Comparison of ENCODE assay signal across 16 cellular contexts in the genomic region with DNA sequence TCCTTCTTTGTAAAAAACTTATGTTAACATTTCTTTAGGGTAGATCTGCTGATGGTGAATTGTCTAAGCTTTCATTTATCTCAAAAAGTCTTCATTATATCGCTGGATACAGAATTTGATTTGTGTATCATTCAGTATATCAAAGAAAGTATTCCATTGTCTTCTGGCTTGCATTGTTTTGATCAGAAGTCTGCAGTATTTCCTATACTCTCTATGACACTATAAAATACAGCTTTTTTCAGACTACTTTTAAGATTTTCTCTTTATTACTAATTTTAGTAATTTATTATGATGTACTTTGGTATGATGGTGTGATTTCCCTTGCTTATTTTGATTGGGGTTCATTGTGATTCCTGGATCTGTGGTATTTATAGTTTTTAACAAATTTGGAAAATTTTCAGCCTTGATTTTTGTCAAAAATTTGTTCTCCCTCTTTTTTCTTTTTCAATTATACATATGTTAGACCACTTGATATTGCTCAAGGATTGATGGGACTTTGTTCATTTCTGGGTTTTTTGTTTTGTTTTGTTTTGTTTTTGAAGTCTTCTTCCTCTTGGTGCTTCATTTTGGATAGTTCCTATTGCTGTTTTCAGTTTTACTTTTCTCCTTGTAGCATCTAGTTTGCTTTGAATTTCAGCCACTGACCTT.
DNase-seq lines count a peak whose midpoint lies in the region; ATAC-seq, FAIRE-seq and TF ChIP-seq lines count a peak whose summit lies in the region.
"Had no signal": no experiment of that assay in that cellular context is flagged by ENCODE, and none has a peak within 500 bp of the region (broad histone marks: within the 10 kb centered on the region; RNA-seq: fewer than 3 reads in every experiment).

No MANE protein-coding gene starts in this region.

- TF ChIP-seq EP300 in A549 (IDR thresholded peaks at IDR 0.05) = no peak

- intact Hi-C loops in OCI-LY7 (cut with micrococcal nuclease; ENCODE audit: unreplicated experiment) = no loop called here

- no peaks in the 10 kb centered on the region for H3K27me3 ChIP-seq in small intestine (ENCODE audit: control insufficient read depth in 2 of 2, insufficient read depth in 2 of 2, low read length in 2 of 2)
- H3K27me3 ChIP-seq: esophagus muscularis mucosa, SJSA1 had no signal

- TF ChIP-seq CTCF in A549 (IDR thresholded peaks at IDR 0.05) (no peak), OCI-LY7 (conservative IDR thresholded peaks at IDR 0.05; ENCODE audit: low read length) (no peak), epithelial cell of esophagus (IDR thresholded peaks at IDR 0.05; ENCODE audit: insufficient read depth, low read depth, low read length, missing control alignments) (no peak)

- H3K36me3 ChIP-seq in OCI-LY7 (ENCODE audit: insufficient read depth, low read length) (peaks cover 4% of the 10 kb centered on the region; the same call in 1 of the 2 replicates), small intestine (ENCODE audit: control insufficient read depth in 2 of 2, insufficient read depth in 2 of 2, low read length in 2 of 2) (no peaks in the 10 kb centered on the region)
- H3K36me3 ChIP-seq: esophagus muscularis mucosa, lower lobe of right lung, SJSA1 had no signal

- TF ChIP-seq RAD21 in A549 (conservative IDR thresholded peaks at IDR 0.05 in 1 of 2, IDR thresholded peaks at IDR 0.05 in 1 of 2) = 0 out of 5 replicates have a peak, but pooled peaks of 1 of the 2 experiments have one; percentile 5

- no peaks in the 10 kb centered on the region for H3K79me2 ChIP-seq in OCI-LY7 (ENCODE audit: insufficient read depth, low read depth, low read length)

- peaks cover 5% of the 10 kb centered on the region; the same call in 1 of the 3 replicates for H3K4me1 ChIP-seq in A549
- no peaks in the 10 kb centered on the region for H3K4me1 ChIP-seq in OCI-LY7 (ENCODE audit: insufficient read depth, low read length, poor library complexity, severe bottlenecking)
- H3K4me1 ChIP-seq in small intestine (ENCODE audit: control insufficient read depth in 2 of 2, insufficient read depth in 1 of 2, low read depth in 1 of 2, low read length in 1 of 2) = peaks cover 0 to 2% of the 10 kb centered on the region in 2 donors
- H3K4me1 ChIP-seq: SJSA1 had no signal

- FAIRE-seq in A549 (lab: Jason Lieb, UNC) (no peak), small intestine (lab: Jason Lieb, UNC) (no peak)

- H3K9me3 ChIP-seq in A549 = peaks cover 84% of the 10 kb centered on the region
- H3K9me3 ChIP-seq in OCI-LY7 (ENCODE audit: low read length) = peaks cover 31% of the 10 kb centered on the region
- peaks cover 3% of the 10 kb centered on the region for H3K9me3 ChIP-seq in small intestine (ENCODE audit: control insufficient read depth, low read depth)

- H3K4me2 ChIP-seq in A549 (no peak overlapping the region), OCI-LY7 (ENCODE audit: low read length) (no peak overlapping the region)

- POLR2A ChIA-PET in A549 (lab: Yijun Ruan, JAX) (no interaction called here), OCI-LY7 (lab: Charles Lee) (no interaction called here)

- DNase-seq in A549 (ENCODE audit: low read depth in 1 of 2, low spot score in 1 of 2) (peak in 1 of 2 experiments; percentile 56), ELR (ENCODE audit: low read depth) (peak; percentile 29), OCI-LY7 (ENCODE audit: low spot score) (peak; percentile 57), epithelial cell of esophagus (ENCODE audit: low read depth) (peak; percentile 37), small intestine (no peak), NCI-H345 treated with DMSO at 0.1 percent for 48 hours (lab: John Stamatoyannopoulos, UW; ENCODE audit: unreplicated experiment) (no peak)
- DNase-seq in effector CD8-positive, alpha-beta T cell (lab: John Stamatoyannopoulos, UW) = no peak
- DNase-seq: activated T-cell treated with anti-CD3 and anti-CD28 coated beads, Interleukin-2, amount 50 U/mL, for 1 hour; GF-D8; GOT3; lower lobe of right lung; NCI-H1436 treated with DMSO at 0.1 percent for 48 hours; NCI-H774 had no signal

- no TSS peak for BruUV-seq in OCI-LY7 (replicated peaks; lab: Mats Ljungman, UMichigan)

- no peaks in the 10 kb centered on the region for H4K20me1 ChIP-seq in OCI-LY7 (ENCODE audit: insufficient read depth, low read length)

- ATAC-seq in A549 (no peak), HG03571 (IDR thresholded peaks at IDR 0.05; ENCODE audit: unreplicated experiment) (no peak)
- ATAC-seq: lower lobe of right lung had no signal

- no peak overlapping the region for H2AFZ ChIP-seq in OCI-LY7 (ENCODE audit: low read length)

- CTCF ChIA-PET in A549 (lab: Yijun Ruan, JAX) = interaction anchor here (1.1 to 1.5 kb wide), 3 partner anchors 13 to 27 kb away, joined by 3 read pairs; no protein-coding TSS in a partner anchor
- CTCF ChIA-PET in OCI-LY7 (lab: Charles Lee; ENCODE audit: unreplicated experiment) = no interaction called here

- H3K4me3 ChIP-seq in A549 (no peak overlapping the region), OCI-LY7 (ENCODE audit: low read depth, low read length, poor library complexity, severe bottlenecking) (no peak overlapping the region), epithelial cell of esophagus (ENCODE audit: low read length) (no peak overlapping the region), small intestine (ENCODE audit: low read depth in 1 of 2, low read length in 2 of 2) (no peak overlapping the region)
- H3K4me3 ChIP-seq: esophagus muscularis mucosa, lower lobe of right lung, SJSA1 had no signal

- H3K27ac ChIP-seq in A549 (no peak overlapping the region), OCI-LY7 (ENCODE audit: low read depth, low read length, poor library complexity, severe bottlenecking) (no peak overlapping the region), small intestine (ENCODE audit: low read depth in 1 of 2, low read length in 1 of 2) (no peak overlapping the region)
- H3K27ac ChIP-seq: esophagus muscularis mucosa, lower lobe of right lung, SJSA1 had no signal

- no peaks in the 10 kb centered on the region for H3K9me2 ChIP-seq in OCI-LY7 (ENCODE audit: insufficient read depth, low read length)

- no peak for TF ChIP-seq POLR2A in A549 (IDR thresholded peaks at IDR 0.05; ENCODE audit: low read length)

- WGBS in A549 (ENCODE audit: missing lambda C conversion rate) = 4% methylated on average over 1 of the region's 1 CpG
- 61 to 85% (median 81%) methylated on average over 1 of the region's 1 CpG for WGBS in small intestine, 3 donors

TF ChIP-seq in A549, 52 proteins besides CTCF, POLR2A, EP300 and RAD21:
- peak; percentile 39; the same call in 1 of the 2 replicates for TF ChIP-seq KDM1A (IDR thresholded peaks at IDR 0.05; ENCODE audit: low read depth)
- TF ChIP-seq SMC3 (IDR thresholded peaks at IDR 0.05) = peak; percentile 24; the same call in 1 of the 3 replicates
- TF ChIP-seq MAZ (IDR thresholded peaks at IDR 0.05; ENCODE audit: borderline replicate concordance, low read depth, low read length) = no peak
TF ChIP-seq in A549: peak in this region for 2.

Comparison
In these comparisons a context has a peak if more than half of its experiments do, and no peak if none do; other contexts are left out.
1. DNase-seq: peak in ELR (single experiment), OCI-LY7 (single experiment) and epithelial cell of esophagus (single experiment); none in small intestine (single experiment), NCI-H345 treated with DMSO at 0.1 percent for 48 hours (single experiment) and effector CD8-positive, alpha-beta T cell (single experiment).